ENCODE assay signal across 2 cellular contexts in genomic region chr5:93100976-93101375, GRCh38.
TF ChIP-seq lines count a peak whose summit lies in the region.

No MANE protein-coding gene starts in this region.

TF ChIP-seq in IMR-90, 13 proteins besides CTCF, POLR2A, EP300 and RAD21 (continued from another document):
- TF ChIP-seq USF2 (IDR thresholded peaks at IDR 0.05; ENCODE audit: low read depth, low read length) (no peak), RFX5 (IDR thresholded peaks at IDR 0.05; ENCODE audit: low read depth, low read length) (no peak), FOS (IDR thresholded peaks at IDR 0.05; ENCODE audit: low read depth, low read length) (no peak), CEBPB (IDR thresholded peaks at IDR 0.05; ENCODE audit: low read depth, low read length) (no peak), BHLHE40 (IDR thresholded peaks at IDR 0.05; ENCODE audit: low read depth, low read length) (no peak), CHD1 (IDR thresholded peaks at IDR 0.05; ENCODE audit: low read depth, low read length) (no peak), SMC3 (IDR thresholded peaks at IDR 0.05; ENCODE audit: low read depth, low read length) (no peak), MAZ (IDR thresholded peaks at IDR 0.05; ENCODE audit: borderline replicate concordance, low read depth, low read length) (no peak), NFE2L2 (IDR thresholded peaks at IDR 0.05; ENCODE audit: low read depth, low read length) (no peak), RCOR1 (IDR thresholded peaks at IDR 0.05; ENCODE audit: insufficient replicate concordance, low read length) (no peak), MAFK (IDR thresholded peaks at IDR 0.05; ENCODE audit: low read depth, low read length) (no peak)

TF ChIP-seq in GM23338, 12 proteins besides CTCF, POLR2A, EP300 and RAD21 (continued from another document):
- TF ChIP-seq, protein P1, sequence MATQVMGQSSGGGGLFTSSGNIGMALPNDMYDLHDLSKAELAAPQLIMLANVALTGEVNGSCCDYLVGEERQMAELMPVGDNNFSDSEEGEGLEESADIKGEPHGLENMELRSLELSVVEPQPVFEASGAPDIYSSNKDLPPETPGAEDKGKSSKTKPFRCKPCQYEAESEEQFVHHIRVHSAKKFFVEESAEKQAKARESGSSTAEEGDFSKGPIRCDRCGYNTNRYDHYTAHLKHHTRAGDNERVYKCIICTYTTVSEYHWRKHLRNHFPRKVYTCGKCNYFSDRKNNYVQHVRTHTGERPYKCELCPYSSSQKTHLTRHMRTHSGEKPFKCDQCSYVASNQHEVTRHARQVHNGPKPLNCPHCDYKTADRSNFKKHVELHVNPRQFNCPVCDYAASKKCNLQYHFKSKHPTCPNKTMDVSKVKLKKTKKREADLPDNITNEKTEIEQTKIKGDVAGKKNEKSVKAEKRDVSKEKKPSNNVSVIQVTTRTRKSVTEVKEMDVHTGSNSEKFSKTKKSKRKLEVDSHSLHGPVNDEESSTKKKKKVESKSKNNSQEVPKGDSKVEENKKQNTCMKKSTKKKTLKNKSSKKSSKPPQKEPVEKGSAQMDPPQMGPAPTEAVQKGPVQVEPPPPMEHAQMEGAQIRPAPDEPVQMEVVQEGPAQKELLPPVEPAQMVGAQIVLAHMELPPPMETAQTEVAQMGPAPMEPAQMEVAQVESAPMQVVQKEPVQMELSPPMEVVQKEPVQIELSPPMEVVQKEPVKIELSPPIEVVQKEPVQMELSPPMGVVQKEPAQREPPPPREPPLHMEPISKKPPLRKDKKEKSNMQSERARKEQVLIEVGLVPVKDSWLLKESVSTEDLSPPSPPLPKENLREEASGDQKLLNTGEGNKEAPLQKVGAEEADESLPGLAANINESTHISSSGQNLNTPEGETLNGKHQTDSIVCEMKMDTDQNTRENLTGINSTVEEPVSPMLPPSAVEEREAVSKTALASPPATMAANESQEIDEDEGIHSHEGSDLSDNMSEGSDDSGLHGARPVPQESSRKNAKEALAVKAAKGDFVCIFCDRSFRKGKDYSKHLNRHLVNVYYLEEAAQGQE (IDR thresholded peaks at IDR 0.05; ENCODE audit: unreplicated experiment) = no peak
- no peak for TF ChIP-seq JUNB (IDR thresholded peaks at IDR 0.05; ENCODE audit: unreplicated experiment)
- no peak for TF ChIP-seq EZH2 (IDR thresholded peaks at IDR 0.05; ENCODE audit: low read depth, unreplicated experiment)
- TF ChIP-seq POLR2AphosphoS5 (IDR thresholded peaks at IDR 0.05; ENCODE audit: low read depth) = no peak
- no peak for TF ChIP-seq ZNF331 (CRISPR knock-in tag; IDR thresholded peaks at IDR 0.05; ENCODE audit: low read depth)
- no peak for TF ChIP-seq CREB1 (CRISPR knock-in tag; IDR thresholded peaks at IDR 0.05; ENCODE audit: low read depth)
- TF ChIP-seq EZH2phosphoT487 (IDR thresholded peaks at IDR 0.05; ENCODE audit: unreplicated experiment) = no peak
- TF ChIP-seq ZNF462 (CRISPR knock-in tag; IDR thresholded peaks at IDR 0.05) = no peak
- TF ChIP-seq STAT1 (IDR thresholded peaks at IDR 0.05; ENCODE audit: unreplicated experiment) = no peak
- TF ChIP-seq ZNF114 (CRISPR knock-in tag; IDR thresholded peaks at IDR 0.05) = no peak
